Comparison of ENCODE assay signal across 36 cellular contexts in the genomic region with DNA sequence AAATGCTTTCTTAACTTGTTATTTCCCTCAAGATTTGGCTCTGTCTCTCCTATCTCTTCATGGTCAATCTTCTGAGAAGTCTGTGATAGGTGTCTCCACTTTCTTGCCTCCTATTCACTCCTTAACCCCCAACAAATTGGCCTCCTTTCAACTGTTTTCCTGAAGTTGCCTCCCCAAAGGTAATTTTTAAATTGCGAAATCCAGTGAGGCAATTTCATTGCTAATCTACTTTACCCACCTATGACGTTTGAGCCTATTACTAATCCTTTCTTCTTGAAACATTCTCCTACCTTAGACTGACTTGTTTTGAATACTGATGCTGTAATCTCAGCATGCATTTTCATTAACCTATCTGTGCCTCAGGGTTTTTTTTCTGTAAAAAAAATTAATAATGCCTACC. TPM values are rescaled to one million over a fixed set of nuclear protein-coding genes. Genes with fewer than 3 reads are reported as not detected.
"Had no signal": no experiment of that assay in that cellular context is flagged by ENCODE, and none has a peak within 500 bp of the region (broad histone marks: within the 10 kb centered on the region; RNA-seq: fewer than 3 reads in every experiment).

No MANE protein-coding gene starts in this region.

- H3K4me1 ChIP-seq: ascending aorta had no signal

- H3K27me3 ChIP-seq: ascending aorta had no signal

- H3K27ac ChIP-seq: ascending aorta, RWPE1, WERI-Rb-1 had no signal

- DNase-seq: activated CD4-positive, alpha-beta T cell treated with anti-CD3 and anti-CD28 coated beads for 1 hour; activated CD4-positive, alpha-beta T cell treated with anti-CD3 and anti-CD28 coated beads for 48 hours; activated CD4-positive, alpha-beta T cell treated with anti-CD3 and anti-CD28 coated beads, Interleukin-2, amount 50 U/mL, for 4 hours; activated CD4-positive, CD25-positive, alpha-beta regulatory T cell; activated CD8-positive, alpha-beta T cell treated with anti-CD3 and anti-CD28 coated beads for 36 hours; activated effector memory CD4-positive, alpha-beta T cell treated with anti-CD3 and anti-CD28 coated beads, Interleukin-2, amount 50 U/mL, for 16 hours; activated naive CD4-positive, alpha-beta T cell; activated naive CD4-positive, alpha-beta T cell treated with anti-CD3 and anti-CD28 coated beads, Interleukin-2, amount 50 U/mL, for 16 hours; activated naive CD8-positive, alpha-beta T cell treated with anti-CD3 and anti-CD28 coated beads for 36 hours; activated T-cell treated with anti-CD3 and anti-CD28 coated beads, Interleukin-2, amount 50 U/mL, for 1 hour; activated T-cell treated with anti-CD3 and anti-CD28 coated beads, Interleukin-2, amount 50 U/mL, for 72 hours; amygdala; caudate nucleus; cerebellar nuclear complex; KBM-7; NCI-H1092 treated with DMSO at 0.1 percent for 48 hours; NCI-H1417 treated with DMSO at 0.1 percent for 48 hours; NCI-H187 treated with DMSO at 0.1 percent for 48 hours; NCI-H2081; NCI-H2171 treated with DMSO at 0.1 percent for 48 hours; NCI-H2227 treated with DMSO at 0.1 percent for 48 hours; NCI-H446 treated with DMSO at 0.1 percent for 48 hours; NCI-H524; NCI-H69; NCI-H82; Right ventricle myocardium superior; SW 1271; T-helper 1 cell; T-helper 2 cell; T-helper 9 cell; WERI-Rb-1 had no signal

- H3K4me3 ChIP-seq: ascending aorta had no signal

- H3K36me3 ChIP-seq: ascending aorta, WERI-Rb-1 had no signal

- ATAC-seq: activated CD8-positive, alpha-beta T cell treated with anti-CD3 and anti-CD28 coated beads for 36 hours; activated T-cell treated with anti-CD3 and anti-CD28 coated beads, Interleukin-2, amount 50 U/mL, for 72 hours; activated T-helper 17 cell treated with anti-CD3 and anti-CD28 coated beads, Interleukin-2, amount 50 U/mL, for 72 hours; Panc1 had no signal

- H3K9me3 ChIP-seq: ascending aorta had no signal

RNA-seq across cellular contexts. Expression of gene KCNH5, which starts 6.0 kb away (rescaled TPM):
- total RNA-seq: activated CD8-positive, alpha-beta memory T cell treated with anti-CD3 and anti-CD28 coated beads for 36 hours; activated CD8-positive, alpha-beta T cell treated with anti-CD3 and anti-CD28 coated beads for 36 hours; activated naive CD8-positive, alpha-beta T cell treated with anti-CD3 and anti-CD28 coated beads for 36 hours; activated T-cell treated with anti-CD3 and anti-CD28 coated beads, Interleukin-2, amount 50 U/mL, for 72 hours; activated T-helper 17 cell treated with anti-CD3 and anti-CD28 coated beads, Interleukin-2, amount 50 U/mL, for 72 hours; ascending aorta; Right ventricle myocardium superior had no signal
